ENCODE assay signal across 2 cellular contexts in the genomic region with DNA sequence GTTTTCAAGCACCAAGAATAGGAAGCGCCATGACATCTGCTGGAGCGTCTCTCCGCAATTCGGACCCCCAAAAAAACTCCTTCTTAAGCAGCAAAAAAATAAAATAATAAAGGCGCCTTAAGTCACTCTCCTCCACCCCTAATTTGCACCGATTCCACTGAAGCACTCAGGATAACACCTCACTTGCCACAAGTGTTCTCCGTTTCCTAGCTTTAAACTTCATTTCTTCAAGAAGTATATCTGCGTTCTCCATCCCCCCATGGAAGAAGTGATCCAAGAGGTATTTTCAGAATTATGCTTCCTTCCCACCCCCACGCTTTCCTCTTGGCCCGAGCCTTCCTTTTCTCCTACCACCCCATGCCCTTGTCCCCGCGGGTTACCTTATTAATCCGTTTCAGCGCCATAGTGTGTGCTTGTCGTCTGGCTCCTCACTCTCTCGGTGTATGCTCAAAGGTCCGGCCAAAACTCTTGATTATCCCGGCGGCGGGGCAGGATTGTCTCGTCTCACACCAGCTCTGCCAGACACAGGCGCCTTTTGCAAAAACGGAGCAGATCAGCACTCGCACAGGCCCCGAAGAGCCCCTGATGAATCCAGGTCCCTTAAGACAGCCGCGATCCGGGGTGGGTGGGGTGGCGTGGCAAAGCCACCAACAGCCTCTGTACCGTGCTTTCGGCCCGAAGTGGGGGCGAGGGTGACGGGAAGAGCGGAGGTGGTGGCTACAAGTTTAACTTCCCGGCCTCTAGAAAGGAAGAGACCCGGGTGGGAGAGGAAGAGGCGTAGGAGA.
A peak's percentile ranks its signal among the peaks of the same experiment; 100 is the strongest.
TF ChIP-seq lines count a peak whose summit lies in the region.

No MANE protein-coding gene starts in this region.

TF ChIP-seq in SK-N-SH, 30 proteins besides CTCF, POLR2A, EP300 and RAD21 (continued from another document):
- TF ChIP-seq SIN3A (IDR thresholded peaks at IDR 0.05; ENCODE audit: borderline replicate concordance, low read depth, low read length) (peak; percentile 8; the same call in 1 of the 2 replicates), RFX5 (IDR thresholded peaks at IDR 0.05; ENCODE audit: low read length) (no peak), TCF12 (IDR thresholded peaks at IDR 0.05) (no peak), FOXM1 (IDR thresholded peaks at IDR 0.05; ENCODE audit: low read depth) (no peak), FOXJ3 (CRISPR knock-in tag; IDR thresholded peaks at IDR 0.05) (no peak), ELF1 (IDR thresholded peaks at IDR 0.05) (no peak), GABPA (IDR thresholded peaks at IDR 0.05; ENCODE audit: low read depth) (peak; percentile 59), FOSL2 (IDR thresholded peaks at IDR 0.05; ENCODE audit: borderline replicate concordance, low read depth) (no peak)
- TF ChIP-seq, protein P1, sequence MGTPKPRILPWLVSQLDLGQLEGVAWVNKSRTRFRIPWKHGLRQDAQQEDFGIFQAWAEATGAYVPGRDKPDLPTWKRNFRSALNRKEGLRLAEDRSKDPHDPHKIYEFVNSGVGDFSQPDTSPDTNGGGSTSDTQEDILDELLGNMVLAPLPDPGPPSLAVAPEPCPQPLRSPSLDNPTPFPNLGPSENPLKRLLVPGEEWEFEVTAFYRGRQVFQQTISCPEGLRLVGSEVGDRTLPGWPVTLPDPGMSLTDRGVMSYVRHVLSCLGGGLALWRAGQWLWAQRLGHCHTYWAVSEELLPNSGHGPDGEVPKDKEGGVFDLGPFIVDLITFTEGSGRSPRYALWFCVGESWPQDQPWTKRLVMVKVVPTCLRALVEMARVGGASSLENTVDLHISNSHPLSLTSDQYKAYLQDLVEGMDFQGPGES (IDR thresholded peaks at IDR 0.05; ENCODE audit: low read depth, low read length): no peak
- TF ChIP-seq, protein P2, sequence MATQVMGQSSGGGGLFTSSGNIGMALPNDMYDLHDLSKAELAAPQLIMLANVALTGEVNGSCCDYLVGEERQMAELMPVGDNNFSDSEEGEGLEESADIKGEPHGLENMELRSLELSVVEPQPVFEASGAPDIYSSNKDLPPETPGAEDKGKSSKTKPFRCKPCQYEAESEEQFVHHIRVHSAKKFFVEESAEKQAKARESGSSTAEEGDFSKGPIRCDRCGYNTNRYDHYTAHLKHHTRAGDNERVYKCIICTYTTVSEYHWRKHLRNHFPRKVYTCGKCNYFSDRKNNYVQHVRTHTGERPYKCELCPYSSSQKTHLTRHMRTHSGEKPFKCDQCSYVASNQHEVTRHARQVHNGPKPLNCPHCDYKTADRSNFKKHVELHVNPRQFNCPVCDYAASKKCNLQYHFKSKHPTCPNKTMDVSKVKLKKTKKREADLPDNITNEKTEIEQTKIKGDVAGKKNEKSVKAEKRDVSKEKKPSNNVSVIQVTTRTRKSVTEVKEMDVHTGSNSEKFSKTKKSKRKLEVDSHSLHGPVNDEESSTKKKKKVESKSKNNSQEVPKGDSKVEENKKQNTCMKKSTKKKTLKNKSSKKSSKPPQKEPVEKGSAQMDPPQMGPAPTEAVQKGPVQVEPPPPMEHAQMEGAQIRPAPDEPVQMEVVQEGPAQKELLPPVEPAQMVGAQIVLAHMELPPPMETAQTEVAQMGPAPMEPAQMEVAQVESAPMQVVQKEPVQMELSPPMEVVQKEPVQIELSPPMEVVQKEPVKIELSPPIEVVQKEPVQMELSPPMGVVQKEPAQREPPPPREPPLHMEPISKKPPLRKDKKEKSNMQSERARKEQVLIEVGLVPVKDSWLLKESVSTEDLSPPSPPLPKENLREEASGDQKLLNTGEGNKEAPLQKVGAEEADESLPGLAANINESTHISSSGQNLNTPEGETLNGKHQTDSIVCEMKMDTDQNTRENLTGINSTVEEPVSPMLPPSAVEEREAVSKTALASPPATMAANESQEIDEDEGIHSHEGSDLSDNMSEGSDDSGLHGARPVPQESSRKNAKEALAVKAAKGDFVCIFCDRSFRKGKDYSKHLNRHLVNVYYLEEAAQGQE (IDR thresholded peaks at IDR 0.05; ENCODE audit: low read depth, low read length): no peak

TF ChIP-seq in SK-N-SH treated with all-trans-retinoic acid at 6 μM for 48 hours, 23 proteins besides CTCF, POLR2A, EP300 and RAD21 (continued from another document):
- TF ChIP-seq ARNTL (CRISPR knock-in tag; IDR thresholded peaks at IDR 0.05; ENCODE audit: borderline replicate concordance, low read depth) (no peak), ZFP3 (CRISPR knock-in tag; IDR thresholded peaks at IDR 0.05) (no peak), TCF4 (CRISPR knock-in tag; IDR thresholded peaks at IDR 0.05; ENCODE audit: borderline replicate concordance) (no peak), ZFP30 (CRISPR knock-in tag; IDR thresholded peaks at IDR 0.05) (no peak)
